ENCODE assay signal across 26 cellular contexts in the genomic region with DNA sequence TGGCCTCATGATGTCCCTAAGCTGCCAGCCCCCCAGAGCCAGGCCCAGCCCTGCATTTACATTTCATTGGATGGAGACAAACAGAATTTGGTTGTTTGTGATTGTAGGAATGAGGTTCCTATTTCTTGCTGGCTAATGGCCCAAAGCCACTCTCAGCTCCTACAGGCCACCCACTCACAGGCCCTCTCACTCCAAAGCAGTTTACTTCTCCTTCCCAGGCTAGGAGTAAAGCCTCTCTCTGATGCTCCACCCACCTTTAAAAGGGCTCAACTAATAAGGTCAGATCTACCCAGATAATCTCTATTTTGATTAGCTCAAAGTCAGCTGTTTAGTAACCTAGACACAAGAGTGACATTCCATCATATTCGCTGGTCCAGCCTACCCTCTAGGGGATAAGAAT. TPM values are rescaled to one million over a fixed set of nuclear protein-coding genes. Genes with fewer than 3 reads are reported as not detected.
"Had no signal": no experiment of that assay in that cellular context is flagged by ENCODE, and none has a peak within 500 bp of the region (broad histone marks: within the 10 kb centered on the region; RNA-seq: fewer than 3 reads in every experiment).

No MANE protein-coding gene starts in this region.

- H3K27ac Mint-ChIP-seq: activated CD4-positive, alpha-beta memory T cell treated with anti-CD3 and anti-CD28 coated beads, Interleukin-2, amount 10 ng/mL, durations not matched to agents 7 days and 5 days; activated CD4-positive, alpha-beta T cell treated with anti-CD3 and anti-CD28 coated beads for 36 hours; activated T-cell treated with anti-CD3 and anti-CD28 coated beads, Interleukin-2, amount 50 U/mL, for 24 hours; activated T-helper 2 cell treated with anti-CD3 and anti-CD28 coated beads, Interferon-gamma antibody, Interleukin-2, Interleukin-4, amounts not matched to agents 10 μg/mL and 5 μg/mL and 100 μg/mL, durations not matched to agents 14 hours and 24 hours and 36 hours; immature natural killer cell; naive thymus-derived CD4-positive, alpha-beta T cell; neural progenitor cell; progenitor cell of endocrine pancreas; stimulated activated naive CD8-positive, alpha-beta T cell treated with anti-CD3 and anti-CD28 coated beads, Interleukin-15, Interleukin-2, amounts not matched to agents 100 ng/mL and 50 ng/mL, for 24 hours; T-helper 2 cell treated with Interferon-gamma antibody and Interleukin-4, amounts not matched to agents 5 μg/mL and 100 μg/mL, for 36 hours; WTC11 had no signal

- H3K27me3 Mint-ChIP-seq: activated CD4-positive, alpha-beta memory T cell treated with anti-CD3 and anti-CD28 coated beads, Interleukin-2, amount 10 ng/mL, durations not matched to agents 7 days and 5 days; activated CD4-positive, alpha-beta T cell treated with anti-CD3 and anti-CD28 coated beads for 36 hours; activated T-cell treated with anti-CD3 and anti-CD28 coated beads, Interleukin-2, amount 50 U/mL, for 24 hours; naive thymus-derived CD4-positive, alpha-beta T cell; stimulated activated naive CD8-positive, alpha-beta T cell treated with anti-CD3 and anti-CD28 coated beads, Interleukin-15, Interleukin-2, amounts not matched to agents 100 ng/mL and 50 ng/mL, for 24 hours had no signal

- H3K4me3 Mint-ChIP-seq: activated CD4-positive, alpha-beta memory T cell treated with anti-CD3 and anti-CD28 coated beads, Interleukin-2, amount 10 ng/mL, durations not matched to agents 7 days and 5 days; activated CD4-positive, alpha-beta T cell treated with anti-CD3 and anti-CD28 coated beads for 36 hours; activated T-cell treated with anti-CD3 and anti-CD28 coated beads, Interleukin-2, amount 50 U/mL, for 24 hours; immature natural killer cell; naive thymus-derived CD4-positive, alpha-beta T cell; neural progenitor cell; stimulated activated naive CD8-positive, alpha-beta T cell treated with anti-CD3 and anti-CD28 coated beads, Interleukin-15, Interleukin-2, amounts not matched to agents 100 ng/mL and 50 ng/mL, for 24 hours; T-helper 2 cell treated with Interferon-gamma antibody and Interleukin-4, amounts not matched to agents 5 μg/mL and 100 μg/mL, for 36 hours; WTC11 had no signal

- H3K36me3 ChIP-seq: colonic mucosa, neural progenitor cell, right atrium auricular region, transverse colon had no signal

- H3K4me1 ChIP-seq: colonic mucosa, heart right ventricle, neural progenitor cell, right atrium auricular region, transverse colon had no signal

- H3K9me3 ChIP-seq: body of pancreas, colonic mucosa, right atrium auricular region, transverse colon had no signal

- H3K4me3 ChIP-seq: body of pancreas, colonic mucosa, heart right ventricle, neural progenitor cell, right atrium auricular region, transverse colon had no signal

- ATAC-seq: activated CD4-positive, alpha-beta T cell treated with anti-CD3 and anti-CD28 coated beads for 36 hours; body of pancreas; heart right ventricle; naive thymus-derived CD4-positive, alpha-beta T cell; WTC11 had no signal

- H3K27me3 ChIP-seq: body of pancreas, colonic mucosa, heart right ventricle, neural progenitor cell, right atrium auricular region, transverse colon had no signal

- H3K9ac ChIP-seq: neural progenitor cell had no signal

- H3K4me2 ChIP-seq: neural progenitor cell had no signal

- H3K36me3 Mint-ChIP-seq: neural progenitor cell had no signal

- H3K27ac ChIP-seq: body of pancreas, colonic mucosa, heart right ventricle, neural progenitor cell, right atrium auricular region, transverse colon had no signal

- DNase-seq: activated CD4-positive, alpha-beta memory T cell treated with anti-CD3 and anti-CD28 coated beads, Interleukin-2, amount 10 ng/mL, durations not matched to agents 7 days and 5 days; activated CD4-positive, alpha-beta T cell treated with anti-CD3 and anti-CD28 coated beads for 36 hours; activated naive CD4-positive, alpha-beta T cell treated with Interleukin-2 at 50 U/mL for 16 hours; activated T-cell treated with anti-CD3 and anti-CD28 coated beads, Interleukin-2, amount 50 U/mL, for 24 hours; body of pancreas; caudate nucleus; colonic mucosa; heart right ventricle; immature natural killer cell; mesenchymal stem cell; naive thymus-derived CD4-positive, alpha-beta T cell; small intestine; stimulated activated CD4-positive, alpha-beta T cell treated with anti-CD3 and anti-CD28 coated beads, Interleukin-15, amount 100 ng/mL, for 24 hours; stimulated activated CD4-positive, alpha-beta T cell treated with anti-CD3 and anti-CD28 coated beads, Interleukin-2, amount 100 ng/mL, for 48 hours; transverse colon had no signal

- H2AFZ ChIP-seq: neural progenitor cell had no signal

- H3K9me3 Mint-ChIP-seq: activated CD4-positive, alpha-beta memory T cell treated with anti-CD3 and anti-CD28 coated beads, Interleukin-2, amount 10 ng/mL, durations not matched to agents 7 days and 5 days; activated T-helper 2 cell treated with anti-CD3 and anti-CD28 coated beads, Interferon-gamma antibody, Interleukin-2, Interleukin-4, amounts not matched to agents 10 μg/mL and 5 μg/mL and 100 μg/mL, durations not matched to agents 14 hours and 24 hours and 36 hours; immature natural killer cell; neural progenitor cell; T-helper 2 cell treated with Interferon-gamma antibody and Interleukin-4, amounts not matched to agents 5 μg/mL and 100 μg/mL, for 36 hours had no signal

RNA-seq across cellular contexts. Expression of gene CUZD1, which starts 11.2 kb away (rescaled TPM):
- total RNA-seq: progenitor cell of endocrine pancreas had no signal

RNA-seq across cellular contexts. Expression of gene FAM24B, which starts 22.5 kb away (rescaled TPM):
- total RNA-seq: progenitor cell of endocrine pancreas had no signal

RNA-seq across cellular contexts. Expression of gene FAM24A, which starts 53.5 kb away (rescaled TPM):
- total RNA-seq: activated CD4-positive, alpha-beta memory T cell treated with anti-CD3 and anti-CD28 coated beads, Interleukin-2, amount 10 ng/mL, durations not matched to agents 7 days and 5 days; activated CD4-positive, alpha-beta T cell treated with anti-CD3 and anti-CD28 coated beads for 36 hours; activated T-helper 2 cell treated with anti-CD3 and anti-CD28 coated beads, Interferon-gamma antibody, Interleukin-2, Interleukin-4, amounts not matched to agents 10 μg/mL and 5 μg/mL and 100 μg/mL, durations not matched to agents 14 hours and 24 hours and 36 hours; body of pancreas; colonic mucosa; epithelial cell of proximal tubule; heart right ventricle; lower leg skin; mucosa of gallbladder; naive thymus-derived CD4-positive, alpha-beta T cell; osteoblast; progenitor cell of endocrine pancreas; right atrium auricular region; transverse colon; WTC11 had no signal
- polyA plus RNA-seq: heart right ventricle; immature natural killer cell; naive thymus-derived CD4-positive, alpha-beta T cell; small intestine had no signal
